15 cellular contexts compared by ENCODE assay signal in the genomic region with DNA sequence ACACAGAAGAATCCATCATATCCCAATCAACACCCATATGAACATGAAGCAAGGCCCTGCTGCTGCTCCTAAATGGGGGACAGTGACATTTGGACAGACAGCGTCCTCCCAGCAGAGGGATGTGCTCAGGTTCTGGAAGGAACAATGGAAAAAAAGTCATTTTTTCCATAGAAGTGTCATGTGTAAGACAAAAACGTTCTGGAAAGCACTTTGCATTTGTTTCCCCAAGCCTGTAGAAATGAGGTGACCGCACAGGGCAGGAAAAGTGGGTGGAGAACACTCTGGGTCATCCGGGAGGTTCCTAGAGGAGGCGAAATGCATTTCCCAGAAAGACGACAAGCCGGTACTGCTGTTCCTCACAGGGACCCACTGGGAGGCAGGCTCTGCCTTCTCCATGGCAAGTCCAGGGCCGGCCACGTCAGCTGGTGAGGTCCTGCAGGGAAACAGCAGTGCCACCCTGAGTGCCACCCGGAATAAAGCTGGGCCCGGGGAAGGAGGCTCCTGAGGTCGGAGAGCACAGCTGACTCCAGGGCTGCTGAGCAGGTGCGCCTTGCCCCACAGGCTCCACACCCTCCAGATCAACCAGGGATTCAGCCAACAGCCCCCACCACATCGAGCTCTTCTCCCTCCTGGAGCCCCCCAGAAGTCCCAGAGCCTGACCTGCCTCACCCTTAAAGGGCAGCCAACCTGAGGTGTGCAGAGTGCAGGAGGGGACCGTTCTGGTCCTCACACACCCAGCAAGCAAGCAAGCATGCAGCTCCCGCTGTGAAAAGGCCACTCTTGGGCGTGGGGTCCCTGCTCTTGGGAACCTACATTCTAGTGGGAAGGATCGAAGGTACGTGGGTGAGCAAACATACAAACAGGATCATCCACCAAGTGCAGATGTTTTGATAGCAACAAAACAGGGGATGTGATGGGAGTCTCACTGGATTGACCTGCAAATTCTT. TPM values are rescaled to one million over a fixed set of nuclear protein-coding genes. Genes with fewer than 3 reads are reported as not detected.
DNase-seq lines count a peak whose midpoint lies in the region; ATAC-seq and TF ChIP-seq lines count a peak whose summit lies in the region.
"Had no signal": no experiment of that assay in that cellular context is flagged by ENCODE, and none has a peak within 500 bp of the region (broad histone marks: within the 10 kb centered on the region; RNA-seq: fewer than 3 reads in every experiment).

No MANE protein-coding gene starts in this region.

- H3K79me2 ChIP-seq in MM.1S (ENCODE audit: low read length), result no peaks in the 10 kb centered on the region

- H3K9me3 ChIP-seq in body of pancreas, result no peaks in the 10 kb centered on the region
- no peaks in the 10 kb centered on the region for H3K9me3 ChIP-seq in MM.1S (replicated peaks; ENCODE audit: insufficient read depth, low read length)
- H3K9me3 ChIP-seq: ovary had no signal

- H3K36me3 ChIP-seq in body of pancreas (replicated peaks in 1 of 2; ENCODE audit: insufficient read depth in 1 of 2, low read depth in 2 of 2) (no peaks in the 10 kb centered on the region), MM.1S (replicated peaks; ENCODE audit: insufficient read depth, low read length) (no peaks in the 10 kb centered on the region)
- H3K36me3 ChIP-seq: ovary had no signal

- ATAC-seq in body of pancreas (peak; percentile 52), sciatic nerve (peak; percentile 38), GM18858 (IDR thresholded peaks at IDR 0.05; ENCODE audit: unreplicated experiment) (no peak), HG03457 (IDR thresholded peaks at IDR 0.05; ENCODE audit: unreplicated experiment) (no peak)
- ATAC-seq: left colon had no signal

- H4K20me1 ChIP-seq in MM.1S (ENCODE audit: insufficient read depth, low read length), result no peaks in the 10 kb centered on the region

- H3K9me2 ChIP-seq in MM.1S (replicated peaks; ENCODE audit: insufficient read depth, low read length), result no peaks in the 10 kb centered on the region

- no peak for TF ChIP-seq POLR2A in body of pancreas (IDR thresholded peaks at IDR 0.05)

- peak; percentile 47 to 85 (median 77) for DNase-seq in body of pancreas
- peak; percentile 51 for DNase-seq in hepatic stellate cell (ENCODE audit: low spot score)
- peak; percentile 67 for DNase-seq in sciatic nerve (ENCODE audit: low spot score)
- DNase-seq in MM.1S, result no peak
- no peak for DNase-seq in DMS114 treated with DMSO at 0.1 percent for 48 hours (lab: John Stamatoyannopoulos, UW; ENCODE audit: unreplicated experiment)
- DNase-seq: activated CD4-positive, alpha-beta T cell treated with anti-CD3 and anti-CD28 coated beads, Interleukin-2, amount 10 ng/mL, durations not matched to agents 7 days and 5 days; activated naive CD4-positive, alpha-beta T cell treated with anti-CD3 and anti-CD28 coated beads for 36 hours; GDM1; NCI-H526 treated with DMSO at 0.1 percent for 48 hours; trophoblast cell had no signal

- 63 to 71% methylated on average over 15 to 17 of the region's 19 CpGs for WGBS in body of pancreas, 2 donors

- H3K4me3 ChIP-seq in body of pancreas, result no peak overlapping the region
- no peak overlapping the region for H3K4me3 ChIP-seq in MM.1S (ENCODE audit: low read length)
- H3K4me3 ChIP-seq: ovary had no signal

- H3F3A ChIP-seq in MM.1S (ENCODE audit: insufficient read depth, low read length), result no peaks in the 10 kb centered on the region

- no peak overlapping the region for H2AFZ ChIP-seq in MM.1S (ENCODE audit: low read length)

- peak overlapping the region; percentile 0; the same call in 1 of the 2 replicates for H3K27ac ChIP-seq in C4-2B
- peak overlapping the region in 1 of 4 donors; percentile 4 for H3K27ac ChIP-seq in body of pancreas
- no peak overlapping the region for H3K27ac ChIP-seq in MM.1S (ENCODE audit: low read length)
- H3K27ac ChIP-seq: ovary had no signal

- H3K9ac ChIP-seq in MM.1S (ENCODE audit: low read length), result no peak overlapping the region

- no peaks in the 10 kb centered on the region for H3K4me1 ChIP-seq in body of pancreas
- H3K4me1 ChIP-seq in MM.1S (ENCODE audit: low read length), result no peaks in the 10 kb centered on the region

- H3K4me2 ChIP-seq in MM.1S (ENCODE audit: low read depth, low read length), result no peak overlapping the region

- intact Hi-C loops in body of pancreas (cut with DNase I) (no loop called here), sciatic nerve (cut with DNase I) (no loop called here)

- H3K27me3 ChIP-seq in body of pancreas, result no peaks in the 10 kb centered on the region
- peaks cover 35% of the 10 kb centered on the region for H3K27me3 ChIP-seq in MM.1S (replicated peaks; ENCODE audit: insufficient read depth, low read length)
- H3K27me3 ChIP-seq: ovary had no signal

- TF ChIP-seq CTCF in C4-2B (conservative IDR thresholded peaks at IDR 0.05) (no peak), body of pancreas (IDR thresholded peaks at IDR 0.05) (peak in 5 of 7 experiments; percentile 9 to 72 (median 50)), MM.1S (IDR thresholded peaks at IDR 0.05; ENCODE audit: low read length) (no peak)

RNA-seq across cellular contexts. Expression of a gene that starts 28.8 kb away (rescaled TPM):
- total RNA-seq in body of pancreas (10 to 100 TPM in 1 of 2 donors, 1 to 10 TPM in 1; 9.2 to 14.5 TPM), sciatic nerve (54.3 TPM)

Comparison
In these comparisons a context has a peak if more than half of its experiments do, and no peak if none do; other contexts are left out.
1. CTCF ChIP-seq: peak in body of pancreas (5 of 7); none in C4-2B (single experiment) and MM.1S (single experiment).
2. ATAC-seq: peak in body of pancreas (single experiment) and sciatic nerve (single experiment); none in GM18858 (single experiment) and HG03457 (single experiment).
3. DNase-seq: peak in body of pancreas (4 of 4), hepatic stellate cell (single experiment) and sciatic nerve (single experiment); none in MM.1S (single experiment) and DMS114 treated with DMSO at 0.1 percent for 48 hours (single experiment).